ENCODE assay signal across 8 cellular contexts in genomic region chr7:65269150-65269856, GRCh38.
DNase-seq lines count a peak whose midpoint lies in the region; ATAC-seq and TF ChIP-seq lines count a peak whose summit lies in the region.

No MANE protein-coding gene starts in this region.

- in situ Hi-C loops in G401 (cut with HindIII; ENCODE audit: low sequenced_read_pairs): no loop called here

- H3K36me3 ChIP-seq in KMS-11 (ENCODE audit: insufficient read depth) (no peaks in the 10 kb centered on the region), right lobe of liver (no peaks in the 10 kb centered on the region)

- no peak overlapping the region for H3K27ac ChIP-seq in KMS-11
- no peak overlapping the region for H3K27ac ChIP-seq in right lobe of liver

- no peaks in the 10 kb centered on the region for H3K36me3 Mint-ChIP-seq in stimulated activated memory B cell treated with anti-CD40 and anti-IgM and Interleukin-4, amounts not matched to agents 10 μg/mL and 1 μg/mL and 100 μg/mL, for 72 hours

- H3K27me3 ChIP-seq in KMS-11 (ENCODE audit: insufficient read depth, low read depth) (no peaks in the 10 kb centered on the region), right lobe of liver (no peaks in the 10 kb centered on the region)

- TF ChIP-seq CTCF in KMS-11 (conservative IDR thresholded peaks at IDR 0.05; ENCODE audit: low read depth, low read length) (no peak), cardiac fibroblast (IDR thresholded peaks at IDR 0.05; ENCODE audit: low read depth, low read length) (no peak), right lobe of liver (IDR thresholded peaks at IDR 0.05) (no peak)

- peak; percentile 84 for ATAC-seq in GM21576 (IDR thresholded peaks at IDR 0.05; ENCODE audit: unreplicated experiment)
- peak; percentile 63 to 83 (median 77) for ATAC-seq in right lobe of liver
- peak; percentile 84 for ATAC-seq in stimulated activated memory B cell treated with anti-CD40 and anti-IgM and Interleukin-4, amounts not matched to agents 10 μg/mL and 1 μg/mL and 100 μg/mL, for 72 hours

- no peak for TF ChIP-seq POLR2A in right lobe of liver (IDR thresholded peaks at IDR 0.05)

- peak; percentile 59 for DNase-seq in G401 (ENCODE audit: low spot score)
- DNase-seq in SHP77 (lab: John Stamatoyannopoulos, UW): peak; percentile 94 to 95
- peak in 1 of 2 donors; percentile 16 for DNase-seq in cardiac fibroblast (ENCODE audit: low read depth in 2 of 2)
- peak in 1 of 3 donors; percentile 29 for DNase-seq in right lobe of liver
- DNase-seq in amniotic stem cell (lab: John Stamatoyannopoulos, UW): no peak

- no peaks in the 10 kb centered on the region for H3K79me2 ChIP-seq in KMS-11 (ENCODE audit: insufficient read depth, low read depth)

- no peaks in the 10 kb centered on the region for H3K9me3 ChIP-seq in right lobe of liver

- H3K4me1 ChIP-seq in KMS-11 (ENCODE audit: low read depth, poor library complexity, severe bottlenecking) (no peaks in the 10 kb centered on the region), right lobe of liver (peaks cover 0 to 8% (median 0%) of the 10 kb centered on the region in 4 donors)

- peak overlapping the region; percentile 78 for H3K4me3 Mint-ChIP-seq in stimulated activated memory B cell treated with anti-CD40 and anti-IgM and Interleukin-4, amounts not matched to agents 10 μg/mL and 1 μg/mL and 100 μg/mL, for 72 hours

- H3K4me1 Mint-ChIP-seq in stimulated activated memory B cell treated with anti-CD40 and anti-IgM and Interleukin-4, amounts not matched to agents 10 μg/mL and 1 μg/mL and 100 μg/mL, for 72 hours: peaks cover 11% of the 10 kb centered on the region

- no peak overlapping the region for H3K4me3 ChIP-seq in KMS-11 (IDR thresholded peaks at IDR 0.05; ENCODE audit: insufficient read depth, low read depth, low read length)
- H3K4me3 ChIP-seq in cardiac fibroblast (replicated peaks in 1 of 2; ENCODE audit: low read depth in 2 of 2, low read length in 2 of 2): peak overlapping the region; percentile 14 to 21
- H3K4me3 ChIP-seq in right lobe of liver: peak overlapping the region in 2 of 3 donors; percentile 16 to 48

- no peak overlapping the region for H3K27ac Mint-ChIP-seq in stimulated activated memory B cell treated with anti-CD40 and anti-IgM and Interleukin-4, amounts not matched to agents 10 μg/mL and 1 μg/mL and 100 μg/mL, for 72 hours

- H2AFZ ChIP-seq in KMS-11 (ENCODE audit: low read depth): peak overlapping the region; percentile 64; the same call in 1 of the 2 replicates

- peak overlapping the region; percentile 51; the same call in 1 of the 2 replicates for H3K9ac ChIP-seq in KMS-11

- intact Hi-C loops in right lobe of liver (cut with DNase I): no loop called here

- no peaks in the 10 kb centered on the region for H4K20me1 ChIP-seq in KMS-11 (ENCODE audit: insufficient read depth)

- no peak overlapping the region for H3K4me2 ChIP-seq in KMS-11

- H3K27me3 Mint-ChIP-seq in stimulated activated memory B cell treated with anti-CD40 and anti-IgM and Interleukin-4, amounts not matched to agents 10 μg/mL and 1 μg/mL and 100 μg/mL, for 72 hours: peaks cover 60% of the 10 kb centered on the region

- H3K9me3 Mint-ChIP-seq in stimulated activated memory B cell treated with anti-CD40 and anti-IgM and Interleukin-4, amounts not matched to agents 10 μg/mL and 1 μg/mL and 100 μg/mL, for 72 hours: peaks cover 7% of the 10 kb centered on the region

- 11% methylated on average over 16 of the region's 37 CpGs for WGBS in right lobe of liver (ENCODE audit: insufficient coverage, low coverage, low lambda C conversion rate, missing lambda C conversion rate)
